Comparison of ENCODE assay signal across 17 cellular contexts in the genomic region with DNA sequence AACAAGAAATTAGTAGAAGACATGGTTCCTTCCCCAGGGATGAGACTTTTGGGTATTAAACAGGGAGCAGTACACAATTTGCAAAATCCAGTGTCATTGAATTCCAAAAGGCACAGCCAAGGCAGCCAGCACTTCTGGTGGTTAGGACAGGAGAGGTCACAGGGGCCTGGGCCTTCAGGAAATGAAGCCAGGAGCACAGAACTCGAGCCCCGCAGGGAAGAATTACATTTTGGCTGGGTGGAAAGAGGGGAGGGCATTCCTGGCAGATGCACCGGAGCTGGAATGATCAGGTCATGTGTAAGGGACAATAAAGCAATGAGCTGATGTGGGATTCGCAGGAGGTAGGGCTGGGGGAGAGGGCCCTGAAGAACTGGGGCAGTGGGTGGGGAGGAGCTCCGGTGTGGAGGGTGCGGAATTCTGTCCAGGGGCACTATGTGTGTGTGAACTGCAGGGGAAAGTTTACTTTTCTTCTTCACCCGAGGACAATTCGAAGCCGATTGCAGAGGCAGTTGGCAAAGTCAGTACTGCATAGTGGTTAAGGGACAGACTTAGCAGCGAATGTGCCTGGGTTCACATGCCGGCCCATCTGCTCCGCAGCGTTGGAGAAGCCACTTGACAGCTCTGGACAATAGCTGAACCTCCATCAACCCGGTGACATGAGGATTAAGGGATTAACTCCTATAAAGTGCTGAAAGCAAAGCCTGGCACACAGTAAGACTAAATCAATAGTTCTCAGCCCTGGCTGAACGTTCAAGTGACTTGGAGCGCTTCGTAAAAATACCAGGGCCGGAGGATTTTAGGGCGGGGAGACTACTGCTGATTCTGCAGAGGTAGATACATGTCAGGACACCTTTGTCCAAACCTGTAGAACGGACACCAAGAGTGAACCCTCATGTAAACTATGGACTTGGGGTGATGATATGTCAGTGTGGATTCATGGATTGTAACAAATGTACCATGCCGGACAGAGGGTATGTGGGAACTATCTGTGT. TPM values are rescaled to one million over a fixed set of nuclear protein-coding genes. Genes with fewer than 3 reads are reported as not detected.
DNase-seq lines count a peak whose midpoint lies in the region; ATAC-seq and TF ChIP-seq lines count a peak whose summit lies in the region.
"Had no signal": no experiment of that assay in that cellular context is flagged by ENCODE, and none has a peak within 500 bp of the region (broad histone marks: within the 10 kb centered on the region; RNA-seq: fewer than 3 reads in every experiment).

No MANE protein-coding gene starts in this region.

- H2BK120ac ChIP-seq in neuronal stem cell (ENCODE audit: low read depth, low read length): no peak overlapping the region

- H3K9ac ChIP-seq in neuronal stem cell (ENCODE audit: low read depth, low read length, poor library complexity): no peak overlapping the region

- peaks cover 6 to 7% of the 10 kb centered on the region in 2 donors for H3K36me3 Mint-ChIP-seq in activated T-cell treated with anti-CD3 and anti-CD28 coated beads, Interleukin-2, amount 50 U/mL, for 72 hours (ENCODE audit: insufficient read depth in 2 of 2)
- no peaks in the 10 kb centered on the region for H3K36me3 Mint-ChIP-seq in CD14-positive monocyte

- H3K27me3 ChIP-seq in HAP-1 (ENCODE audit: low read depth): no peaks in the 10 kb centered on the region
- no peaks in the 10 kb centered on the region for H3K27me3 ChIP-seq in heart right ventricle
- no peaks in the 10 kb centered on the region for H3K27me3 ChIP-seq in neuronal stem cell (ENCODE audit: control insufficient read depth in 3 of 3, insufficient read depth in 3 of 3, low read depth in 1 of 3, low read length in 3 of 3)

- H3K4me1 Mint-ChIP-seq in activated T-cell treated with anti-CD3 and anti-CD28 coated beads, Interleukin-2, amount 50 U/mL, for 72 hours (ENCODE audit: low read depth): no peaks in the 10 kb centered on the region
- no peaks in the 10 kb centered on the region for H3K4me1 Mint-ChIP-seq in CD14-positive monocyte
- H3K4me1 Mint-ChIP-seq: T-cell had no signal

- peak in 6 of 8 donors; percentile 7 to 52 (median 18) for ATAC-seq in heart right ventricle
- ATAC-seq in stimulated activated naive CD8-positive, alpha-beta T cell treated with anti-CD3 and anti-CD28 coated beads, Interleukin-15, Interleukin-2, amounts not matched to agents 100 U/mL and 50 U/mL, for 24 hours: no peak
- no peak for ATAC-seq in activated T-cell treated with anti-CD3 and anti-CD28 coated beads, Interleukin-2, amount 50 U/mL, for 72 hours (replicated peaks in 1 of 2)
- ATAC-seq: GM12878, T-cell had no signal

- 51 to 66% methylated on average over 21 of the region's 21 CpGs for WGBS in heart right ventricle, 2 donors
- no CpG with 5 or more reads among the region's 21 CpGs for WGBS in neuronal stem cell (ENCODE audit: extremely low coverage in 2 of 2, insufficient read length in 2 of 2, insufficient replicate concordance in 1 of 2), 2 donors

- peak; percentile 86 to 97 for DNase-seq in HAP-1 (ENCODE audit: low spot score in 2 of 2)
- DNase-seq in NCI-H82 treated with DMSO at 0.1 percent for 48 hours (lab: John Stamatoyannopoulos, UW; ENCODE audit: unreplicated experiment): peak; percentile 97
- DNase-seq in heart right ventricle: peak in 1 of 2 donors; percentile 29
- DNase-seq in neuronal stem cell (ENCODE audit: low spot score): no peak
- DNase-seq in stimulated activated naive CD8-positive, alpha-beta T cell treated with anti-CD3 and anti-CD28 coated beads, Interleukin-15, Interleukin-2, amounts not matched to agents 100 U/mL and 50 U/mL, for 24 hours: no peak
- no peak for DNase-seq in activated T-cell treated with anti-CD3 and anti-CD28 coated beads, Interleukin-2, amount 50 U/mL, for 72 hours
- no peak for DNase-seq in activated CD4-positive, alpha-beta T cell treated with anti-CD3 and anti-CD28 coated beads, Interleukin-2, amount 50 U/mL, for 1 hour
- DNase-seq in CD14-positive monocyte (ENCODE audit: low spot score): no peak
- DNase-seq: activated effector memory CD4-positive, alpha-beta T cell treated with anti-CD3 and anti-CD28 coated beads, Interleukin-2, amount 50 U/mL, for 16 hours; GDM1; hippocampal formation; KG1; kidney glomerular epithelial cell; NCI-H1105 treated with DMSO at 0.1 percent for 48 hours; NCI-H2171 treated with DMSO at 0.1 percent for 48 hours; T-cell had no signal

- no peak overlapping the region for H3K4me3 Mint-ChIP-seq in activated T-cell treated with anti-CD3 and anti-CD28 coated beads, Interleukin-2, amount 50 U/mL, for 72 hours
- H3K4me3 Mint-ChIP-seq in CD14-positive monocyte: no peak overlapping the region
- H3K4me3 Mint-ChIP-seq: T-cell had no signal

- H3K4me1 ChIP-seq in HAP-1 (peaks cover 10% of the 10 kb centered on the region), heart right ventricle (peaks cover 12 to 74% (median 47%) of the 10 kb centered on the region in 9 donors), neuronal stem cell (ENCODE audit: control insufficient read depth in 2 of 2, insufficient read depth in 1 of 2, low read depth in 1 of 2, low read length in 2 of 2) (peaks cover 20 to 29% of the 10 kb centered on the region in 2 donors)

- H4K8ac ChIP-seq in neuronal stem cell (ENCODE audit: low read depth, low read length): no peak overlapping the region

- intact Hi-C loops in heart right ventricle (cut with DNase I): loop anchor here in 4 of 10 donors (2.0 to 5.0 kb wide), 4 partner anchors 36 to 50 kb away; no protein-coding TSS in a partner anchor
- intact Hi-C loops in CD14-positive monocyte (cut with micrococcal nuclease): no loop called here

- no peak overlapping the region for H3K23ac ChIP-seq in neuronal stem cell (ENCODE audit: low read depth, low read length, poor library complexity)

- H3K18ac ChIP-seq in neuronal stem cell (ENCODE audit: low read length): peak overlapping the region; percentile 55

- H2BK5ac ChIP-seq in neuronal stem cell (ENCODE audit: low read length): peak overlapping the region; percentile 20

- H2BK12ac ChIP-seq in neuronal stem cell (ENCODE audit: low read length): peak overlapping the region; percentile 12

- no peak overlapping the region for H3K4ac ChIP-seq in neuronal stem cell (ENCODE audit: low read length)

- no peaks in the 10 kb centered on the region for H3K27me3 Mint-ChIP-seq in activated T-cell treated with anti-CD3 and anti-CD28 coated beads, Interleukin-2, amount 50 U/mL, for 72 hours (ENCODE audit: low read depth)
- peaks cover 1 to 3% (median 2%) of the 10 kb centered on the region in 3 donors for H3K27me3 Mint-ChIP-seq in CD14-positive monocyte (ENCODE audit: low read depth in 3 of 3)
- H3K27me3 Mint-ChIP-seq: T-cell had no signal

- H2AK5ac ChIP-seq in neuronal stem cell (ENCODE audit: low read depth, low read length): no peak overlapping the region

- H3K9me3 ChIP-seq in HAP-1 (no peaks in the 10 kb centered on the region), heart right ventricle (peaks cover 0 to 9% (median 1%) of the 10 kb centered on the region in 11 donors), neuronal stem cell (replicated peaks in 1 of 2; ENCODE audit: control insufficient read depth in 2 of 2, insufficient read depth in 1 of 2, low read depth in 1 of 2, low read length in 2 of 2) (peaks cover 3 to 23% of the 10 kb centered on the region in 2 donors)

- H3K27ac Mint-ChIP-seq in activated T-cell treated with anti-CD3 and anti-CD28 coated beads, Interleukin-2, amount 50 U/mL, for 72 hours: no peak overlapping the region
- H3K27ac Mint-ChIP-seq in CD14-positive monocyte: no peak overlapping the region

- H2AFZ ChIP-seq in neuronal stem cell (ENCODE audit: low read length): peak overlapping the region; percentile 67

- H3K14ac ChIP-seq in neuronal stem cell (ENCODE audit: low read length): no peak overlapping the region

- H3K4me3 ChIP-seq in HAP-1 (no peak overlapping the region), heart right ventricle (no peak overlapping the region), neuronal stem cell (ENCODE audit: low read length in 2 of 2) (no peak overlapping the region)
- H3K4me3 ChIP-seq: GM12878 had no signal

- H3K36me3 ChIP-seq in HAP-1 (replicated peaks) (no peaks in the 10 kb centered on the region), heart right ventricle (peaks cover 0 to under 1% (median 0%) of the 10 kb centered on the region in 9 donors), neuronal stem cell (replicated peaks in 1 of 2; ENCODE audit: control insufficient read depth in 2 of 2, insufficient read depth in 2 of 2, low read length in 2 of 2) (no peaks in the 10 kb centered on the region)

- TF ChIP-seq CTCF in heart right ventricle (IDR thresholded peaks at IDR 0.05): no peak
- TF ChIP-seq CTCF in CD14-positive monocyte (IDR thresholded peaks at IDR 0.05): no peak

- H2BK15ac ChIP-seq in neuronal stem cell (ENCODE audit: low read length): peak overlapping the region; percentile 5

- in situ Hi-C loops in HAP-1 (cut with MboI; ENCODE audit: low sequenced_read_pairs): no loop called here

- H3K79me1 ChIP-seq in neuronal stem cell (ENCODE audit: low read depth, low read length): no peaks in the 10 kb centered on the region

- peaks cover 7% of the 10 kb centered on the region in 2 donors for H3K9me3 Mint-ChIP-seq in activated T-cell treated with anti-CD3 and anti-CD28 coated beads, Interleukin-2, amount 50 U/mL, for 72 hours
- peaks cover 1 to 7% (median 4%) of the 10 kb centered on the region in 7 donors for H3K9me3 Mint-ChIP-seq in CD14-positive monocyte

- H3K4me2 ChIP-seq in neuronal stem cell (ENCODE audit: insufficient read depth, low read length, poor library complexity, severe bottlenecking): no peak overlapping the region

- H3K27ac ChIP-seq in heart right ventricle: peak overlapping the region; percentile 52 to 84 (median 78)
- peak overlapping the region; percentile 67 for H3K27ac ChIP-seq in neuronal stem cell (replicated peaks; ENCODE audit: low read length)

- no peak overlapping the region for H4K91ac ChIP-seq in neuronal stem cell (ENCODE audit: low read depth, low read length, poor library complexity)

RNA-seq across cellular contexts. Expression of a gene that starts 36.4 kb away (rescaled TPM):
- total RNA-seq in heart right ventricle: 100 to 1,000 TPM; 166 to 271 (median 216) TPM
- polyA plus RNA-seq in heart right ventricle (10 to 100 TPM in 1 of 2 donors, 1 to 10 TPM in 1; 7.8 to 39.5 TPM), CD14-positive monocyte (under 1 TPM; 0.16 to 0.52 TPM)
- 0.28 TPM for polyA plus RNA-seq in neuronal stem cell (2013, experiment 1 of 2)
- 0.21 TPM for polyA plus RNA-seq in neuronal stem cell (2013, experiment 2 of 2)
- total RNA-seq in activated T-cell treated with anti-CD3 and anti-CD28 coated beads, Interleukin-2, amount 50 U/mL, for 72 hours: 10 to 100 TPM; 12.7 to 18.5 TPM

Comparison
In these comparisons a context has a peak if more than half of its experiments do, and no peak if none do; other contexts are left out.
1. DNase-seq: peak in HAP-1 (2 of 2) and NCI-H82 treated with DMSO at 0.1 percent for 48 hours (single experiment); none in neuronal stem cell (single experiment), stimulated activated naive CD8-positive, alpha-beta T cell treated with anti-CD3 and anti-CD28 coated beads, Interleukin-15, Interleukin-2, amounts not matched to agents 100 U/mL and 50 U/mL, for 24 hours (single experiment), activated T-cell treated with anti-CD3 and anti-CD28 coated beads, Interleukin-2, amount 50 U/mL, for 72 hours (0 of 2), activated CD4-positive, alpha-beta T cell treated with anti-CD3 and anti-CD28 coated beads, Interleukin-2, amount 50 U/mL, for 1 hour (single experiment) and CD14-positive monocyte (single experiment).
2. ATAC-seq: peak in heart right ventricle (6 of 8); none in stimulated activated naive CD8-positive, alpha-beta T cell treated with anti-CD3 and anti-CD28 coated beads, Interleukin-15, Interleukin-2, amounts not matched to agents 100 U/mL and 50 U/mL, for 24 hours (single experiment) and activated T-cell treated with anti-CD3 and anti-CD28 coated beads, Interleukin-2, amount 50 U/mL, for 72 hours (0 of 2).
3. RNA of a gene that starts 36.4 kb away (total RNA-seq): 166 to 271 TPM in heart right ventricle; 12.7 to 18.5 TPM in activated T-cell treated with anti-CD3 and anti-CD28 coated beads, Interleukin-2, amount 50 U/mL, for 72 hours; every median in the first group is over 4 times any median in the second.